Comparison of ENCODE assay signal across 13 cellular contexts in the genomic region with DNA sequence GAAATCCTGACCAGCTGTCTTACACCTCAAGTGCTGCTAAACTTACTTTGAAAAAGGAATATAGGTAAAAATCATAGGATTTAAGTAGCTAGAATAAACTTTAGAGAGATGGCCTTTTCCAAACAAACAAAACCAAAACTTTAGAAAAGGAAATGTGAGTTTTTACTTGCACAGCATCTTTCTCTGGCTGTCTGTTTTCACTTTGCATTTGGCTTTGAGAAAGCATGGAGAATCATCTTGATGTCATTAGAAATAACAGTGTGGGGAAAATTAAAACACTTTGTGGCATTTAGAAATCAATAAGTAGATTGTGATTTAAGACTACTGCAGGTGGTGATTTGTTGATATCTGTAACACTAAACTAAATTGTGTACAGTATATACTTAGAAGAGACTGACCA. TPM values are rescaled to one million over a fixed set of nuclear protein-coding genes. Genes with fewer than 3 reads are reported as not detected.
DNase-seq lines count a peak whose midpoint lies in the region; ATAC-seq and TF ChIP-seq lines count a peak whose summit lies in the region.
"Had no signal": no experiment of that assay in that cellular context is flagged by ENCODE, and none has a peak within 500 bp of the region (broad histone marks: within the 10 kb centered on the region; RNA-seq: fewer than 3 reads in every experiment).

No MANE protein-coding gene starts in this region.

- peak overlapping the region; percentile 4 for H3K4me3 Mint-ChIP-seq in stimulated activated naive CD8-positive, alpha-beta T cell treated with anti-CD3 and anti-CD28 coated beads, Interleukin-15, Interleukin-2, amounts not matched to agents 100 ng/mL and 50 ng/mL, for 24 hours
- no peak overlapping the region for H3K4me3 Mint-ChIP-seq in stimulated activated naive CD8-positive, alpha-beta T cell treated with anti-CD3 and anti-CD28 coated beads, Interleukin-15, amount 100 ng/mL, for 72 hours
- peak overlapping the region; percentile 32 for H3K4me3 Mint-ChIP-seq in neural crest cell
- H3K4me3 Mint-ChIP-seq: activated naive CD4-positive, alpha-beta T cell treated with anti-CD3 and anti-CD28 coated beads, Interleukin-2, amount 10 ng/mL, durations not matched to agents 7 days and 5 days; natural killer cell treated with Interleukin-12 subunit alpha and Interleukin-12 subunit beta and Interleukin-15 and Interleukin-18, amount 100 ng/mL, for 72 hours had no signal

- intact Hi-C loops in breast epithelium (cut with DNase I; ENCODE audit: low total_unique reads): no loop called here

- H3K4me3 ChIP-seq in breast epithelium: no peak overlapping the region
- H3K4me3 ChIP-seq: HAP-1 had no signal

- no peak overlapping the region for H3K27ac Mint-ChIP-seq in stimulated activated naive CD8-positive, alpha-beta T cell treated with anti-CD3 and anti-CD28 coated beads, Interleukin-15, Interleukin-2, amounts not matched to agents 100 ng/mL and 50 ng/mL, for 24 hours
- H3K27ac Mint-ChIP-seq in stimulated activated naive CD8-positive, alpha-beta T cell treated with anti-CD3 and anti-CD28 coated beads, Interleukin-15, amount 100 ng/mL, for 72 hours: no peak overlapping the region
- H3K27ac Mint-ChIP-seq in neural crest cell (ENCODE audit: unreplicated experiment): no peak overlapping the region
- H3K27ac Mint-ChIP-seq: activated naive CD4-positive, alpha-beta T cell treated with anti-CD3 and anti-CD28 coated beads, Interleukin-2, amount 10 ng/mL, durations not matched to agents 7 days and 5 days; natural killer cell treated with Interleukin-12 subunit alpha and Interleukin-12 subunit beta and Interleukin-15 and Interleukin-18, amount 100 ng/mL, for 72 hours had no signal

- TF ChIP-seq CTCF in breast epithelium (IDR thresholded peaks at IDR 0.05) (no peak), neural crest cell (conservative IDR thresholded peaks at IDR 0.05) (no peak)

- no peaks in the 10 kb centered on the region for H3K27me3 ChIP-seq in breast epithelium

- no peaks in the 10 kb centered on the region for H3K27me3 Mint-ChIP-seq in stimulated activated naive CD8-positive, alpha-beta T cell treated with anti-CD3 and anti-CD28 coated beads, Interleukin-15, Interleukin-2, amounts not matched to agents 100 ng/mL and 50 ng/mL, for 24 hours
- no peaks in the 10 kb centered on the region for H3K27me3 Mint-ChIP-seq in stimulated activated naive CD8-positive, alpha-beta T cell treated with anti-CD3 and anti-CD28 coated beads, Interleukin-15, amount 100 ng/mL, for 72 hours
- H3K27me3 Mint-ChIP-seq in neural crest cell (ENCODE audit: low read depth): no peaks in the 10 kb centered on the region
- H3K27me3 Mint-ChIP-seq: activated naive CD4-positive, alpha-beta T cell treated with anti-CD3 and anti-CD28 coated beads, Interleukin-2, amount 10 ng/mL, durations not matched to agents 7 days and 5 days; natural killer cell treated with Interleukin-12 subunit alpha and Interleukin-12 subunit beta and Interleukin-15 and Interleukin-18, amount 100 ng/mL, for 72 hours had no signal

- no peaks in the 10 kb centered on the region for H3K36me3 ChIP-seq in breast epithelium
- H3K36me3 ChIP-seq: HAP-1 had no signal

- DNase-seq in stimulated activated naive CD8-positive, alpha-beta T cell treated with anti-CD3 and anti-CD28 coated beads, Interleukin-15, amount 100 ng/mL, for 72 hours: no peak
- DNase-seq in breast epithelium (ENCODE audit: low spot score in 2 of 2) (no peak), neural crest cell (ENCODE audit: low read depth, low spot score) (no peak)
- DNase-seq: activated naive CD4-positive, alpha-beta T cell treated with anti-CD3 and anti-CD28 coated beads, Interleukin-2, amount 10 ng/mL, durations not matched to agents 7 days and 5 days; cerebellar nuclear complex; NCI-H2107 had no signal

- H3K4me1 ChIP-seq in breast epithelium: peaks cover 0 to 15% of the 10 kb centered on the region in 2 donors

- H3K9me3 Mint-ChIP-seq in stimulated activated naive CD8-positive, alpha-beta T cell treated with anti-CD3 and anti-CD28 coated beads, Interleukin-15, Interleukin-2, amounts not matched to agents 100 ng/mL and 50 ng/mL, for 24 hours: no peaks in the 10 kb centered on the region
- no peaks in the 10 kb centered on the region for H3K9me3 Mint-ChIP-seq in stimulated activated naive CD8-positive, alpha-beta T cell treated with anti-CD3 and anti-CD28 coated beads, Interleukin-15, amount 100 ng/mL, for 72 hours
- no peaks in the 10 kb centered on the region for H3K9me3 Mint-ChIP-seq in neural crest cell
- H3K9me3 Mint-ChIP-seq: activated naive CD4-positive, alpha-beta T cell treated with anti-CD3 and anti-CD28 coated beads, Interleukin-2, amount 10 ng/mL, durations not matched to agents 7 days and 5 days; natural killer cell treated with Interleukin-12 subunit alpha and Interleukin-12 subunit beta and Interleukin-15 and Interleukin-18, amount 100 ng/mL, for 72 hours had no signal

- no peak for ATAC-seq in stimulated activated naive CD8-positive, alpha-beta T cell treated with anti-CD3 and anti-CD28 coated beads, Interleukin-15, amount 100 ng/mL, for 72 hours
- no peak for ATAC-seq in HG03139 (IDR thresholded peaks at IDR 0.05; ENCODE audit: unreplicated experiment)
- ATAC-seq in HG03342 (IDR thresholded peaks at IDR 0.05; ENCODE audit: unreplicated experiment): no peak
- no peak for ATAC-seq in GM21786 (IDR thresholded peaks at IDR 0.05; ENCODE audit: unreplicated experiment)
- no peak for ATAC-seq in GM21367 (IDR thresholded peaks at IDR 0.05; ENCODE audit: unreplicated experiment)
- ATAC-seq: natural killer cell treated with Interleukin-12 subunit alpha and Interleukin-12 subunit beta and Interleukin-15 and Interleukin-18, amount 100 ng/mL, for 72 hours had no signal

- H3K9me3 ChIP-seq in breast epithelium: no peaks in the 10 kb centered on the region
- H3K9me3 ChIP-seq: HAP-1 had no signal

- H3K4me1 Mint-ChIP-seq in stimulated activated naive CD8-positive, alpha-beta T cell treated with anti-CD3 and anti-CD28 coated beads, Interleukin-15, Interleukin-2, amounts not matched to agents 100 ng/mL and 50 ng/mL, for 24 hours (ENCODE audit: low read depth): peaks cover 60% of the 10 kb centered on the region
- peaks cover 62% of the 10 kb centered on the region for H3K4me1 Mint-ChIP-seq in stimulated activated naive CD8-positive, alpha-beta T cell treated with anti-CD3 and anti-CD28 coated beads, Interleukin-15, amount 100 ng/mL, for 72 hours
- H3K4me1 Mint-ChIP-seq in neural crest cell: peaks cover 58% of the 10 kb centered on the region

- peak overlapping the region; percentile 22 to 34 for H3K27ac ChIP-seq in breast epithelium

- TF ChIP-seq POLR2A in breast epithelium (IDR thresholded peaks at IDR 0.05): no peak

- peaks cover 5% of the 10 kb centered on the region for H3K36me3 Mint-ChIP-seq in stimulated activated naive CD8-positive, alpha-beta T cell treated with anti-CD3 and anti-CD28 coated beads, Interleukin-15, Interleukin-2, amounts not matched to agents 100 ng/mL and 50 ng/mL, for 24 hours (ENCODE audit: low read depth)
- no peaks in the 10 kb centered on the region for H3K36me3 Mint-ChIP-seq in neural crest cell (ENCODE audit: low read depth)

RNA-seq across cellular contexts. Expression of a gene that starts 6.0 kb away (rescaled TPM):
- total RNA-seq in breast epithelium (10 to 100 TPM; 21.0 to 27.7 (median 21.4) TPM), neural crest cell (18.9 and 20.7 TPM in 2 replicates)

Comparison
In these comparisons a context has a peak if more than half of its experiments do, and no peak if none do; other contexts are left out.
1. H3K4me3 Mint-ChIP-seq: peak in stimulated activated naive CD8-positive, alpha-beta T cell treated with anti-CD3 and anti-CD28 coated beads, Interleukin-15, Interleukin-2, amounts not matched to agents 100 ng/mL and 50 ng/mL, for 24 hours (single experiment) and neural crest cell (single experiment); none in stimulated activated naive CD8-positive, alpha-beta T cell treated with anti-CD3 and anti-CD28 coated beads, Interleukin-15, amount 100 ng/mL, for 72 hours (0 of 2).